ENCODE assay signal across 3 cellular contexts in genomic region chr12:117024961-117025480, GRCh38.
TF ChIP-seq lines count a peak whose summit lies in the region.

No MANE protein-coding gene starts in this region.

TF ChIP-seq in A549, 52 proteins besides CTCF, POLR2A, EP300 and RAD21 (continued from another document):
- TF ChIP-seq, protein P1, sequence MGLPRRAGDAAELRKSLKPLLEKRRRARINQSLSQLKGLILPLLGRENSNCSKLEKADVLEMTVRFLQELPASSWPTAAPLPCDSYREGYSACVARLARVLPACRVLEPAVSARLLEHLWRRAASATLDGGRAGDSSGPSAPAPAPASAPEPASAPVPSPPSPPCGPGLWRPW (IDR thresholded peaks at IDR 0.05) = no peak
- TF ChIP-seq HOXB5 (CRISPR knock-in tag; IDR thresholded peaks at IDR 0.05) = no peak
- TF ChIP-seq JUN (IDR thresholded peaks at IDR 0.05) = no peak
- TF ChIP-seq, protein P2, sequence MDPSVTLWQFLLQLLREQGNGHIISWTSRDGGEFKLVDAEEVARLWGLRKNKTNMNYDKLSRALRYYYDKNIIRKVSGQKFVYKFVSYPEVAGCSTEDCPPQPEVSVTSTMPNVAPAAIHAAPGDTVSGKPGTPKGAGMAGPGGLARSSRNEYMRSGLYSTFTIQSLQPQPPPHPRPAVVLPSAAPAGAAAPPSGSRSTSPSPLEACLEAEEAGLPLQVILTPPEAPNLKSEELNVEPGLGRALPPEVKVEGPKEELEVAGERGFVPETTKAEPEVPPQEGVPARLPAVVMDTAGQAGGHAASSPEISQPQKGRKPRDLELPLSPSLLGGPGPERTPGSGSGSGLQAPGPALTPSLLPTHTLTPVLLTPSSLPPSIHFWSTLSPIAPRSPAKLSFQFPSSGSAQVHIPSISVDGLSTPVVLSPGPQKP (IDR thresholded peaks at IDR 0.05; ENCODE audit: low read depth, low read length) = no peak
TF ChIP-seq in A549: peak in this region for 0.

TF ChIP-seq in GM23338, 12 proteins besides CTCF, POLR2A, EP300 and RAD21 (continued from another document and continues in another):
- TF ChIP-seq, protein P3, sequence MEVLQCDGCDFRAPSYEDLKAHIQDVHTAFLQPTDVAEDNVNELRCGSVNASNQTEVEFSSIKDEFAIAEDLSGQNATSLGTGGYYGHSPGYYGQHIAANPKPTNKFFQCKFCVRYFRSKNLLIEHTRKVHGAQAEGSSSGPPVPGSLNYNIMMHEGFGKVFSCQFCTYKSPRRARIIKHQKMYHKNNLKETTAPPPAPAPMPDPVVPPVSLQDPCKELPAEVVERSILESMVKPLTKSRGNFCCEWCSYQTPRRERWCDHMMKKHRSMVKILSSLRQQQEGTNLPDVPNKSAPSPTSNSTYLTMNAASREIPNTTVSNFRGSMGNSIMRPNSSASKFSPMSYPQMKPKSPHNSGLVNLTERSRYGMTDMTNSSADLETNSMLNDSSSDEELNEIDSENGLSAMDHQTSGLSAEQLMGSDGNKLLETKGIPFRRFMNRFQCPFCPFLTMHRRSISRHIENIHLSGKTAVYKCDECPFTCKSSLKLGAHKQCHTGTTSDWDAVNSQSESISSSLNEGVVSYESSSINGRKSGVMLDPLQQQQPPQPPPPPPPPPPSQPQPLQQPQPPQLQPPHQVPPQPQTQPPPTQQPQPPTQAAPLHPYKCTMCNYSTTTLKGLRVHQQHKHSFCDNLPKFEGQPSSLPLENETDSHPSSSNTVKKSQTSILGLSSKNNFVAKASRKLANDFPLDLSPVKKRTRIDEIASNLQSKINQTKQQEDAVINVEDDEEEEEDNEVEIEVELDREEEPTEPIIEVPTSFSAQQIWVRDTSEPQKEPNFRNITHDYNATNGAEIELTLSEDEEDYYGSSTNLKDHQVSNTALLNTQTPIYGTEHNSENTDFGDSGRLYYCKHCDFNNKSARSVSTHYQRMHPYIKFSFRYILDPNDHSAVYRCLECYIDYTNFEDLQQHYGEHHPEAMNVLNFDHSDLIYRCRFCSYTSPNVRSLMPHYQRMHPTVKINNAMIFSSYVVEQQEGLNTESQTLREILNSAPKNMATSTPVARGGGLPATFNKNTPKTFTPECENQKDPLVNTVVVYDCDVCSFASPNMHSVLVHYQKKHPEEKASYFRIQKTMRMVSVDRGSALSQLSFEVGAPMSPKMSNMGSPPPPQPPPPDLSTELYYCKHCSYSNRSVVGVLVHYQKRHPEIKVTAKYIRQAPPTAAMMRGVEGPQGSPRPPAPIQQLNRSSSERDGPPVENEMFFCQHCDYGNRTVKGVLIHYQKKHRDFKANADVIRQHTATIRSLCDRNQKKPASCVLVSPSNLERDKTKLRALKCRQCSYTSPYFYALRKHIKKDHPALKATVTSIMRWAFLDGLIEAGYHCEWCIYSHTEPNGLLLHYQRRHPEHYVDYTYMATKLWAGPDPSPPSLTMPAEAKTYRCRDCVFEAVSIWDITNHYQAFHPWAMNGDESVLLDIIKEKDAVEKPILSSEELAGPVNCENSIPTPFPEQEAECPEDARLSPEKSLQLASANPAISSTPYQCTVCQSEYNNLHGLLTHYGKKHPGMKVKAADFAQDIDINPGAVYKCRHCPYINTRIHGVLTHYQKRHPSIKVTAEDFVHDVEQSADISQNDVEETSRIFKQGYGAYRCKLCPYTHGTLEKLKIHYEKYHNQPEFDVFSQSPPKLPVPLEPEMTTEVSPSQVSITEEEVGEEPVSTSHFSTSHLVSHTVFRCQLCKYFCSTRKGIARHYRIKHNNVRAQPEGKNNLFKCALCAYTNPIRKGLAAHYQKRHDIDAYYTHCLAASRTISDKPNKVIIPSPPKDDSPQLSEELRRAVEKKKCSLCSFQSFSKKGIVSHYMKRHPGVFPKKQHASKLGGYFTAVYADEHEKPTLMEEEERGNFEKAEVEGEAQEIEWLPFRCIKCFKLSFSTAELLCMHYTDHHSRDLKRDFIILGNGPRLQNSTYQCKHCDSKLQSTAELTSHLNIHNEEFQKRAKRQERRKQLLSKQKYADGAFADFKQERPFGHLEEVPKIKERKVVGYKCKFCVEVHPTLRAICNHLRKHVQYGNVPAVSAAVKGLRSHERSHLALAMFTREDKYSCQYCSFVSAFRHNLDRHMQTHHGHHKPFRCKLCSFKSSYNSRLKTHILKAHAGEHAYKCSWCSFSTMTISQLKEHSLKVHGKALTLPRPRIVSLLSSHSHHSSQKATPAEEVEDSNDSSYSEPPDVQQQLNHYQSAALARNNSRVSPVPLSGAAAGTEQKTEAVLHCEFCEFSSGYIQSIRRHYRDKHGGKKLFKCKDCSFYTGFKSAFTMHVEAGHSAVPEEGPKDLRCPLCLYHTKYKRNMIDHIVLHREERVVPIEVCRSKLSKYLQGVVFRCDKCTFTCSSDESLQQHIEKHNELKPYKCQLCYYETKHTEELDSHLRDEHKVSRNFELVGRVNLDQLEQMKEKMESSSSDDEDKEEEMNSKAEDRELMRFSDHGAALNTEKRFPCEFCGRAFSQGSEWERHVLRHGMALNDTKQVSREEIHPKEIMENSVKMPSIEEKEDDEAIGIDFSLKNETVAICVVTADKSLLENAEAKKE (CRISPR knock-in tag; IDR thresholded peaks at IDR 0.05) = no peak
- TF ChIP-seq, protein P4, sequence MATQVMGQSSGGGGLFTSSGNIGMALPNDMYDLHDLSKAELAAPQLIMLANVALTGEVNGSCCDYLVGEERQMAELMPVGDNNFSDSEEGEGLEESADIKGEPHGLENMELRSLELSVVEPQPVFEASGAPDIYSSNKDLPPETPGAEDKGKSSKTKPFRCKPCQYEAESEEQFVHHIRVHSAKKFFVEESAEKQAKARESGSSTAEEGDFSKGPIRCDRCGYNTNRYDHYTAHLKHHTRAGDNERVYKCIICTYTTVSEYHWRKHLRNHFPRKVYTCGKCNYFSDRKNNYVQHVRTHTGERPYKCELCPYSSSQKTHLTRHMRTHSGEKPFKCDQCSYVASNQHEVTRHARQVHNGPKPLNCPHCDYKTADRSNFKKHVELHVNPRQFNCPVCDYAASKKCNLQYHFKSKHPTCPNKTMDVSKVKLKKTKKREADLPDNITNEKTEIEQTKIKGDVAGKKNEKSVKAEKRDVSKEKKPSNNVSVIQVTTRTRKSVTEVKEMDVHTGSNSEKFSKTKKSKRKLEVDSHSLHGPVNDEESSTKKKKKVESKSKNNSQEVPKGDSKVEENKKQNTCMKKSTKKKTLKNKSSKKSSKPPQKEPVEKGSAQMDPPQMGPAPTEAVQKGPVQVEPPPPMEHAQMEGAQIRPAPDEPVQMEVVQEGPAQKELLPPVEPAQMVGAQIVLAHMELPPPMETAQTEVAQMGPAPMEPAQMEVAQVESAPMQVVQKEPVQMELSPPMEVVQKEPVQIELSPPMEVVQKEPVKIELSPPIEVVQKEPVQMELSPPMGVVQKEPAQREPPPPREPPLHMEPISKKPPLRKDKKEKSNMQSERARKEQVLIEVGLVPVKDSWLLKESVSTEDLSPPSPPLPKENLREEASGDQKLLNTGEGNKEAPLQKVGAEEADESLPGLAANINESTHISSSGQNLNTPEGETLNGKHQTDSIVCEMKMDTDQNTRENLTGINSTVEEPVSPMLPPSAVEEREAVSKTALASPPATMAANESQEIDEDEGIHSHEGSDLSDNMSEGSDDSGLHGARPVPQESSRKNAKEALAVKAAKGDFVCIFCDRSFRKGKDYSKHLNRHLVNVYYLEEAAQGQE (IDR thresholded peaks at IDR 0.05; ENCODE audit: unreplicated experiment) = no peak
- TF ChIP-seq EZH2phosphoT487 (IDR thresholded peaks at IDR 0.05; ENCODE audit: unreplicated experiment) = no peak
- no peak for TF ChIP-seq CREB1 (CRISPR knock-in tag; IDR thresholded peaks at IDR 0.05; ENCODE audit: low read depth)
- no peak for TF ChIP-seq NANOG (IDR thresholded peaks at IDR 0.05; ENCODE audit: borderline replicate concordance)
- TF ChIP-seq JUNB (IDR thresholded peaks at IDR 0.05; ENCODE audit: unreplicated experiment) = no peak
- TF ChIP-seq ZNF114 (CRISPR knock-in tag; IDR thresholded peaks at IDR 0.05) = no peak

TF ChIP-seq in WTC11, 78 proteins besides CTCF, POLR2A, EP300 and RAD21:
- TF ChIP-seq, protein P5, sequence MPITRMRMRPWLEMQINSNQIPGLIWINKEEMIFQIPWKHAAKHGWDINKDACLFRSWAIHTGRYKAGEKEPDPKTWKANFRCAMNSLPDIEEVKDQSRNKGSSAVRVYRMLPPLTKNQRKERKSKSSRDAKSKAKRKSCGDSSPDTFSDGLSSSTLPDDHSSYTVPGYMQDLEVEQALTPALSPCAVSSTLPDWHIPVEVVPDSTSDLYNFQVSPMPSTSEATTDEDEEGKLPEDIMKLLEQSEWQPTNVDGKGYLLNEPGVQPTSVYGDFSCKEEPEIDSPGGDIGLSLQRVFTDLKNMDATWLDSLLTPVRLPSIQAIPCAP (CRISPR knock-in tag; IDR thresholded peaks at IDR 0.05) = no peak
- TF ChIP-seq NR1H2 (CRISPR knock-in tag; IDR thresholded peaks at IDR 0.05) (no peak), SMAD4 (CRISPR knock-in tag; IDR thresholded peaks at IDR 0.05) (no peak), MYBL2 (CRISPR knock-in tag; IDR thresholded peaks at IDR 0.05) (no peak), MXD4 (CRISPR knock-in tag; IDR thresholded peaks at IDR 0.05; ENCODE audit: borderline replicate concordance) (no peak), AFF4 (CRISPR knock-in tag; IDR thresholded peaks at IDR 0.05; ENCODE audit: borderline replicate concordance) (no peak), NR2C2 (CRISPR knock-in tag; IDR thresholded peaks at IDR 0.05) (no peak)
- TF ChIP-seq, protein P6, sequence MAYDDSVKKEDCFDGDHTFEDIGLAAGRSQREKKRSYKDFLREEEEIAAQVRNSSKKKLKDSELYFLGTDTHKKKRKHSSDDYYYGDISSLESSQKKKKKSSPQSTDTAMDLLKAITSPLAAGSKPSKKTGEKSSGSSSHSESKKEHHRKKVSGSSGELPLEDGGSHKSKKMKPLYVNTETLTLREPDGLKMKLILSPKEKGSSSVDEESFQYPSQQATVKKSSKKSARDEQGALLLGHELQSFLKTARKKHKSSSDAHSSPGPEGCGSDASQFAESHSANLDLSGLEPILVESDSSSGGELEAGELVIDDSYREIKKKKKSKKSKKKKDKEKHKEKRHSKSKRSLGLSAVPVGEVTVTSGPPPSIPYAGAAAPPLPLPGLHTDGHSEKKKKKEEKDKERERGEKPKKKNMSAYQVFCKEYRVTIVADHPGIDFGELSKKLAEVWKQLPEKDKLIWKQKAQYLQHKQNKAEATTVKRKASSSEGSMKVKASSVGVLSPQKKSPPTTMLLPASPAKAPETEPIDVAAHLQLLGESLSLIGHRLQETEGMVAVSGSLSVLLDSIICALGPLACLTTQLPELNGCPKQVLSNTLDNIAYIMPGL (CRISPR knock-in tag; IDR thresholded peaks at IDR 0.05) = no peak
- TF ChIP-seq, protein P7, sequence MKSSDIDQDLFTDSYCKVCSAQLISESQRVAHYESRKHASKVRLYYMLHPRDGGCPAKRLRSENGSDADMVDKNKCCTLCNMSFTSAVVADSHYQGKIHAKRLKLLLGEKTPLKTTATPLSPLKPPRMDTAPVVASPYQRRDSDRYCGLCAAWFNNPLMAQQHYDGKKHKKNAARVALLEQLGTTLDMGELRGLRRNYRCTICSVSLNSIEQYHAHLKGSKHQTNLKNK (CRISPR knock-in tag; IDR thresholded peaks at IDR 0.05) = no peak
- TF ChIP-seq, protein P8, sequence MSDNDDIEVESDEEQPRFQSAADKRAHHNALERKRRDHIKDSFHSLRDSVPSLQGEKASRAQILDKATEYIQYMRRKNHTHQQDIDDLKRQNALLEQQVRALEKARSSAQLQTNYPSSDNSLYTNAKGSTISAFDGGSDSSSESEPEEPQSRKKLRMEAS (CRISPR knock-in tag; IDR thresholded peaks at IDR 0.05) = no peak
